Comparison of ENCODE assay signal across 7 cellular contexts in the genomic region with DNA sequence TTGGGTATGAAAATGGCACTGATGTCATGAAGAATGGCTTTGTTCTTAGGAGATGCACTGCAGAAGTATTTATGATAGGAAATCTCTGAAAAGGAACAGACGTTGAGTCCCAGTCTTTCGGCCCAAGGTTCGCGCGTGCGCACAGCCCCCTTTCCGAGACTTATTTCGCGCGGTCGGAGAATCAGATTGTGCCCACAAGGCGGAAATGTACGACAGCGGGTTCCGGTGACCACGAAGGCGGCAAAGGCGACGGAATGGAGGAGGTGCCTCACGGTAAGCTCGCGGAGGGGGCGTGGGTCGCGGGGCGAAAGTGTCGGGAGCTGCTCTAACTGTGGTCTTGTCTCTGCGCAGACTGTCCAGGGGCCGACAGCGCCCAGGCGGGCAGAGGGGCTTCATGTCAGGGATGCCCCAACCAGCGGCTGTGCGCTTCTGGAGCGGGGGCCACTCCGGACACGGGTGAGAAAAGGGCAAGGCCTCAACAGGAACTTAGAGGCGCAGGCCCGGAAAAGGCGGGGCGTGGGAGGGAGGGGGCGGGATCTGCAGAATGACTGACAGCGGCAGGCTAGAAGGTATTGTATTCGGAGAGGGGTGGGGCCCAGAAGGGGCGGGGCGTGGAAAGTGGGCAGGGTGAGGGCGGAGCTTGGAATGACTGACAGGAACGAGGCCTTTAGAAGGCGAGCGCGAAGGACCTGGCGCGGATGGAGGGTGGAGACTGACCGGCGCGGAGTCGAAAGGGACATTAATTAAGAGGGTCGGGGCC.
A peak's percentile ranks its signal among the peaks of the same experiment; 100 is the strongest.
DNase-seq lines count a peak whose midpoint lies in the region; ATAC-seq, FAIRE-seq and TF ChIP-seq lines count a peak whose summit lies in the region.

A gene (plus strand): TSS at position 233 of the 760 bp plus-strand sequence. CDS start 22 bp downstream, at position 255.

- ATAC-seq in HG02981 (IDR thresholded peaks at IDR 0.05; ENCODE audit: unreplicated experiment): peak; percentile 82

- H3K4me3 ChIP-seq in astrocyte of the spinal cord (ENCODE audit: low read depth, low read length) (peak within 1 kb of the TSS; percentile 69), retinal pigment epithelial cell (ENCODE audit: low read length) (peak within 1 kb of the TSS; percentile 69)

- in situ Hi-C loops in astrocyte of the spinal cord (cut with HindIII; ENCODE audit: low sequenced_read_pairs): no loop called here

- peak; percentile 95 for DNase-seq in GM18507 (ENCODE audit: extremely low spot score, insufficient read length, low read depth)
- DNase-seq in NCI-H2081 (lab: John Stamatoyannopoulos, UW): peak; percentile 95 to 96
- DNase-seq in T1000 (lab: John Stamatoyannopoulos, UW): peak; percentile 98
- peak; percentile 100 for DNase-seq in astrocyte of the spinal cord (ENCODE audit: low read depth, low spot score)
- peak; percentile 97 to 100 for DNase-seq in hippocampal formation (lab: John Stamatoyannopoulos, UW)
- DNase-seq in retinal pigment epithelial cell (ENCODE audit: low read depth): peak; percentile 91

- TF ChIP-seq CTCF in astrocyte of the spinal cord (IDR thresholded peaks at IDR 0.05; ENCODE audit: low read depth, low read length): no peak
- no peak for TF ChIP-seq CTCF in retinal pigment epithelial cell (conservative IDR thresholded peaks at IDR 0.05; ENCODE audit: low read depth, low read length)

- FAIRE-seq in GM18507 (lab: Jason Lieb, UNC): peak; percentile 92

Comparison
In these comparisons a context has a peak if more than half of its experiments do, and no peak if none do; other contexts are left out.
1. Peak in every context shown above with its lines: DNase-seq, ATAC-seq and H3K4me3 ChIP-seq.